2 cellular contexts compared by ENCODE assay signal in genomic region chr6:133187657-133188453, GRCh38.
TF ChIP-seq lines count a peak whose summit lies in the region.

No MANE protein-coding gene starts in this region.

TF ChIP-seq in IMR-90, 13 proteins besides CTCF, POLR2A, EP300 and RAD21:
- TF ChIP-seq MXI1 (IDR thresholded peaks at IDR 0.05; ENCODE audit: borderline replicate concordance, low read depth, low read length): no peak
- no peak for TF ChIP-seq MAFK (IDR thresholded peaks at IDR 0.05; ENCODE audit: low read depth, low read length)
- TF ChIP-seq NFE2L2 (IDR thresholded peaks at IDR 0.05; ENCODE audit: low read depth, low read length): 0 out of 2 replicates have a peak, but pooled peaks have one; percentile 14
- TF ChIP-seq CEBPB (IDR thresholded peaks at IDR 0.05; ENCODE audit: low read depth, low read length): no peak
- no peak for TF ChIP-seq RCOR1 (IDR thresholded peaks at IDR 0.05; ENCODE audit: insufficient replicate concordance, low read length)

TF ChIP-seq in WTC11, 78 proteins besides CTCF, POLR2A, EP300 and RAD21:
- TF ChIP-seq AR (CRISPR knock-in tag; IDR thresholded peaks at IDR 0.05): no peak
- TF ChIP-seq, protein P1, sequence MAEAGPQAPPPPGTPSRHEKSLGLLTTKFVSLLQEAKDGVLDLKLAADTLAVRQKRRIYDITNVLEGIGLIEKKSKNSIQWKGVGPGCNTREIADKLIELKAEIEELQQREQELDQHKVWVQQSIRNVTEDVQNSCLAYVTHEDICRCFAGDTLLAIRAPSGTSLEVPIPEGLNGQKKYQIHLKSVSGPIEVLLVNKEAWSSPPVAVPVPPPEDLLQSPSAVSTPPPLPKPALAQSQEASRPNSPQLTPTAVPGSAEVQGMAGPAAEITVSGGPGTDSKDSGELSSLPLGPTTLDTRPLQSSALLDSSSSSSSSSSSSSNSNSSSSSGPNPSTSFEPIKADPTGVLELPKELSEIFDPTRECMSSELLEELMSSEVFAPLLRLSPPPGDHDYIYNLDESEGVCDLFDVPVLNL (CRISPR knock-in tag; IDR thresholded peaks at IDR 0.05; ENCODE audit: borderline replicate concordance, low read depth): no peak
- TF ChIP-seq ZNF532 (CRISPR knock-in tag; IDR thresholded peaks at IDR 0.05; ENCODE audit: borderline replicate concordance): no peak
- no peak for TF ChIP-seq ZNF138 (CRISPR knock-in tag; conservative IDR thresholded peaks at IDR 0.05)
- TF ChIP-seq TEAD1 (CRISPR knock-in tag; IDR thresholded peaks at IDR 0.05): no peak
- TF ChIP-seq, protein P2, sequence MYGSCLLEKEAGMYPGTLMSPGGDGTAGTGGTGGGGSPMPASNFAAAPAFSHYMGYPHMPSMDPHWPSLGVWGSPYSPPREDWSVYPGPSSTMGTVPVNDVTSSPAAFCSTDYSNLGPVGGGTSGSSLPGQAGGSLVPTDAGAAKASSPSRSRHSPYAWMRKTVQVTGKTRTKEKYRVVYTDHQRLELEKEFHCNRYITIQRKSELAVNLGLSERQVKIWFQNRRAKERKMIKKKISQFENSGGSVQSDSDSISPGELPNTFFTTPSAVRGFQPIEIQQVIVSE (CRISPR knock-in tag; IDR thresholded peaks at IDR 0.05; ENCODE audit: borderline replicate concordance): no peak
- TF ChIP-seq, protein P3, sequence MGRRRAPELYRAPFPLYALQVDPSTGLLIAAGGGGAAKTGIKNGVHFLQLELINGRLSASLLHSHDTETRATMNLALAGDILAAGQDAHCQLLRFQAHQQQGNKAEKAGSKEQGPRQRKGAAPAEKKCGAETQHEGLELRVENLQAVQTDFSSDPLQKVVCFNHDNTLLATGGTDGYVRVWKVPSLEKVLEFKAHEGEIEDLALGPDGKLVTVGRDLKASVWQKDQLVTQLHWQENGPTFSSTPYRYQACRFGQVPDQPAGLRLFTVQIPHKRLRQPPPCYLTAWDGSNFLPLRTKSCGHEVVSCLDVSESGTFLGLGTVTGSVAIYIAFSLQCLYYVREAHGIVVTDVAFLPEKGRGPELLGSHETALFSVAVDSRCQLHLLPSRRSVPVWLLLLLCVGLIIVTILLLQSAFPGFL (CRISPR knock-in tag; IDR thresholded peaks at IDR 0.05; ENCODE audit: borderline replicate concordance): no peak
- no peak for TF ChIP-seq TP53 (CRISPR knock-in tag; IDR thresholded peaks at IDR 0.05)
- no peak; the same call in 1 of the 2 replicates for TF ChIP-seq USF2 (CRISPR knock-in tag; IDR thresholded peaks at IDR 0.05)
- no peak for TF ChIP-seq ZNF416 (CRISPR knock-in tag; IDR thresholded peaks at IDR 0.05)
- no peak for TF ChIP-seq SMAD4 (CRISPR knock-in tag; IDR thresholded peaks at IDR 0.05)
- TF ChIP-seq CREB1 (CRISPR knock-in tag; IDR thresholded peaks at IDR 0.05): no peak
- no peak for TF ChIP-seq FOXK1 (CRISPR knock-in tag; IDR thresholded peaks at IDR 0.05)
- no peak for TF ChIP-seq HMGA2 (CRISPR knock-in tag; IDR thresholded peaks at IDR 0.05)
- no peak for TF ChIP-seq RORB (CRISPR knock-in tag; IDR thresholded peaks at IDR 0.05)
- TF ChIP-seq GRHL2 (CRISPR knock-in tag; IDR thresholded peaks at IDR 0.05; ENCODE audit: insufficient replicate concordance, severe bottlenecking): no peak
- no peak for TF ChIP-seq FOXP1 (CRISPR knock-in tag; IDR thresholded peaks at IDR 0.05; ENCODE audit: borderline replicate concordance)
- no peak for TF ChIP-seq TCF7 (CRISPR knock-in tag; IDR thresholded peaks at IDR 0.05; ENCODE audit: low read depth)
